12 cellular contexts compared by ENCODE assay signal in the genomic region with DNA sequence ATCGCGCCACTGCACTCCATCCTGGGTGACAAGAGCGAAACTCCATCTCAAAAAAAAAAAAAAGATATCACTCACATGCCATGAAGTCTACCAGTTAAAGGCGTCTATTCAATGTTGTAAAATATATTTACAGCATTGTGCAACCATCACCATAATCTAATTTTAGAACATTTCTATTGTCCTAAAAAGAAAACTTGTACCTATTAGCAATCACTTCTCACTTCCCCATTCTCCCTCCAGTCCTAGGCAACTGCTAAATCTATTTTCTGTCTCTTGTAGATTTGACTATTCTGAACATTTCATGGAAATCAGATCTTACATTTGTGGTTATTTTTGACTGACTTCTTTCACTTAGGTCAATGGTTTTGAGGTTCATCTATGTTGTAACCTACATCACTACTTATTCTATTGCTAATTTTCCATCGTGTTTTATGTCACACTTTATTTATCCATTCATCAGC. TPM values are rescaled to one million over a fixed set of nuclear protein-coding genes. Genes with fewer than 3 reads are reported as not detected.
DNase-seq lines count a peak whose midpoint lies in the region; ATAC-seq and TF ChIP-seq lines count a peak whose summit lies in the region.
"Had no signal": no experiment of that assay in that cellular context is flagged by ENCODE, and none has a peak within 500 bp of the region (broad histone marks: within the 10 kb centered on the region; RNA-seq: fewer than 3 reads in every experiment).

No MANE protein-coding gene starts in this region.

- H3K36me3 Mint-ChIP-seq in CD8-positive, alpha-beta memory T cell = no peaks in the 10 kb centered on the region

- H3K9me3 ChIP-seq in CD8-positive, alpha-beta memory T cell (ENCODE audit: low read length) = no peaks in the 10 kb centered on the region
- no peaks in the 10 kb centered on the region for H3K9me3 ChIP-seq in right cardiac atrium (ENCODE audit: control insufficient read depth, low read length)
- H3K9me3 ChIP-seq: thoracic aorta had no signal

- POLR2A ChIA-PET in CD8-positive, alpha-beta memory T cell (lab: Charles Lee) = no interaction called here

- WGBS in right cardiac atrium = 73% methylated on average over 5 of the region's 5 CpGs

- no peak overlapping the region for H3K27ac Mint-ChIP-seq in CD8-positive, alpha-beta memory T cell
- H3K27ac Mint-ChIP-seq: CD4-positive, alpha-beta T cell had no signal

- no peak overlapping the region for H3K27ac ChIP-seq in CD8-positive, alpha-beta memory T cell (ENCODE audit: low read depth, low read length)
- no peak overlapping the region for H3K27ac ChIP-seq in right cardiac atrium (ENCODE audit: low read length)
- H3K27ac ChIP-seq: thoracic aorta had no signal

- H3K4me3 ChIP-seq in GM12864 (ENCODE audit: low read depth, low read length) (no peak overlapping the region), right cardiac atrium (ENCODE audit: low read length) (no peak overlapping the region)
- H3K4me3 ChIP-seq in CD8-positive, alpha-beta memory T cell (ENCODE audit: low read length) = no peak overlapping the region
- H3K4me3 ChIP-seq: thoracic aorta had no signal

- H3K27me3 ChIP-seq in CD8-positive, alpha-beta memory T cell (ENCODE audit: insufficient read depth, low read length, poor library complexity, severe bottlenecking) = no peaks in the 10 kb centered on the region
- no peaks in the 10 kb centered on the region for H3K27me3 ChIP-seq in right cardiac atrium (ENCODE audit: control insufficient read depth, insufficient read depth)

- peaks cover 5 to 22% of the 10 kb centered on the region in 2 donors for H3K27me3 Mint-ChIP-seq in CD8-positive, alpha-beta memory T cell
- H3K27me3 Mint-ChIP-seq: CD4-positive, alpha-beta T cell had no signal

- peaks cover 0 to 1% (median 0%) of the 10 kb centered on the region in 5 donors for H3K9me3 Mint-ChIP-seq in CD8-positive, alpha-beta memory T cell
- H3K9me3 Mint-ChIP-seq: CD4-positive, alpha-beta T cell had no signal

- peak; percentile 52 for DNase-seq in GM12864 (ENCODE audit: low read depth)
- peak; percentile 11 for DNase-seq in SKM-1 treated with dmso at 0.1 percent for 144 hours (lab: John Stamatoyannopoulos, UW; ENCODE audit: unreplicated experiment)
- DNase-seq in NCI-H2029 treated with DMSO at 0.1 percent for 48 hours (lab: John Stamatoyannopoulos, UW) = no peak
- DNase-seq in CD8-positive, alpha-beta memory T cell = no peak
- no peak for DNase-seq in stimulated activated naive CD4-positive, alpha-beta T cell (lab: John Stamatoyannopoulos, UW)
- DNase-seq in right cardiac atrium = no peak
- DNase-seq: CD4-positive, alpha-beta T cell; cortex of kidney; NCI-H748 treated with DMSO at 0.1 percent for 48 hours had no signal

- no peaks in the 10 kb centered on the region for H3K36me3 ChIP-seq in CD8-positive, alpha-beta memory T cell (ENCODE audit: insufficient read depth, low read length)
- H3K36me3 ChIP-seq: thoracic aorta had no signal

- TF ChIP-seq CTCF in GM12864 (IDR thresholded peaks at IDR 0.05; ENCODE audit: low read depth, low read length, missing control alignments) = no peak

- H3K4me3 Mint-ChIP-seq in CD8-positive, alpha-beta memory T cell = no peak overlapping the region
- H3K4me3 Mint-ChIP-seq: CD4-positive, alpha-beta T cell had no signal

- CTCF ChIA-PET in CD8-positive, alpha-beta memory T cell (lab: Charles Lee) = no interaction called here

- ATAC-seq in GM19467 (IDR thresholded peaks at IDR 0.05; ENCODE audit: unreplicated experiment) (peak; percentile 87), HG03095 (IDR thresholded peaks at IDR 0.05; ENCODE audit: unreplicated experiment) (peak; percentile 97), right cardiac atrium (no peak)

- intact Hi-C loops in right cardiac atrium (cut with DNase I) = no loop called here

- H3K4me1 ChIP-seq in CD8-positive, alpha-beta memory T cell (ENCODE audit: insufficient read depth, low read length) = no peaks in the 10 kb centered on the region
- H3K4me1 ChIP-seq in right cardiac atrium (ENCODE audit: control insufficient read depth, insufficient read depth, low read length) = no peaks in the 10 kb centered on the region

- peaks cover 0 to 5% (median 0%) of the 10 kb centered on the region in 3 donors for H3K4me1 Mint-ChIP-seq in CD8-positive, alpha-beta memory T cell

RNA-seq across cellular contexts. Expression of gene OTUD1, which starts 25.2 kb away (rescaled TPM):
- total RNA-seq in CD8-positive, alpha-beta memory T cell = 1 to 10 TPM; 6.6 to 6.9 TPM
- polyA plus RNA-seq in CD8-positive, alpha-beta memory T cell = 17.2 TPM
- 10 to 100 TPM; 13.5 to 17.8 (median 14.2) TPM for total RNA-seq in right cardiac atrium
- polyA plus RNA-seq in right cardiac atrium = 27.3 TPM

Comparison
In these comparisons a context has a peak if more than half of its experiments do, and no peak if none do; other contexts are left out.
1. DNase-seq: peak in GM12864 (single experiment) and SKM-1 treated with dmso at 0.1 percent for 144 hours (single experiment); none in NCI-H2029 treated with DMSO at 0.1 percent for 48 hours (single experiment), CD8-positive, alpha-beta memory T cell (0 of 5), stimulated activated naive CD4-positive, alpha-beta T cell (0 of 6) and right cardiac atrium (0 of 3).
2. ATAC-seq: peak in GM19467 (single experiment) and HG03095 (single experiment); none in right cardiac atrium (0 of 2).